9 cellular contexts compared by ENCODE assay signal in genomic region chr10:68153473-68154210, GRCh38. TPM values are rescaled to one million over a fixed set of nuclear protein-coding genes. Genes with fewer than 3 reads are reported as not detected.
DNase-seq lines count a peak whose midpoint lies in the region; TF ChIP-seq lines count a peak whose summit lies in the region.
"Had no signal": no experiment of that assay in that cellular context is flagged by ENCODE, and none has a peak within 500 bp of the region (broad histone marks: within the 10 kb centered on the region; RNA-seq: fewer than 3 reads in every experiment).

No MANE protein-coding gene starts in this region.

- DNase-seq in ELR (ENCODE audit: low read depth): peak; percentile 100
- DNase-seq in astrocyte of the hippocampus (ENCODE audit: low read depth, low spot score): peak; percentile 96
- DNase-seq in inferior parietal cortex (ENCODE audit: extremely low spot score): peak; percentile 59
- DNase-seq in testis: peak; percentile 61
- no peak for DNase-seq in immature natural killer cell
- no peak for DNase-seq in esophagus squamous epithelium (lab: John Stamatoyannopoulos, UW)
- DNase-seq in SHP77 treated with DMSO at 0.1 percent for 48 hours (lab: John Stamatoyannopoulos, UW): no peak
- DNase-seq: activated B cell treated with CpG ODN at 0.5 μM for 24 hours had no signal

- no peaks in the 10 kb centered on the region for H3K4me1 Mint-ChIP-seq in immature natural killer cell
- H3K4me1 Mint-ChIP-seq: activated B cell treated with CpG ODN at 0.5 μM for 24 hours had no signal

- no peaks in the 10 kb centered on the region for H3K36me3 Mint-ChIP-seq in immature natural killer cell

- H3K36me3 ChIP-seq in KMS-11 (ENCODE audit: insufficient read depth) (no peaks in the 10 kb centered on the region), testis (ENCODE audit: low read depth, missing control alignments) (no peaks in the 10 kb centered on the region), esophagus squamous epithelium (no peaks in the 10 kb centered on the region)

- no peaks in the 10 kb centered on the region for H3K27me3 ChIP-seq in KMS-11 (ENCODE audit: insufficient read depth, low read depth)
- no peaks in the 10 kb centered on the region for H3K27me3 ChIP-seq in testis
- H3K27me3 ChIP-seq in esophagus squamous epithelium: no peaks in the 10 kb centered on the region

- no peaks in the 10 kb centered on the region for H3K79me2 ChIP-seq in KMS-11 (ENCODE audit: insufficient read depth, low read depth)

- TF ChIP-seq CTCF in KMS-11 (conservative IDR thresholded peaks at IDR 0.05; ENCODE audit: low read depth, low read length) (no peak), testis (IDR thresholded peaks at IDR 0.05) (no peak), esophagus squamous epithelium (IDR thresholded peaks at IDR 0.05) (no peak)

- no peaks in the 10 kb centered on the region for H3K9me3 Mint-ChIP-seq in immature natural killer cell
- H3K9me3 Mint-ChIP-seq: activated B cell treated with CpG ODN at 0.5 μM for 24 hours had no signal

- no peak overlapping the region for H2AFZ ChIP-seq in KMS-11 (ENCODE audit: low read depth)

- 0 out of 2 replicates have a peak overlapping the region, but pooled peaks have one; percentile 16 for H3K4me2 ChIP-seq in KMS-11

- no peaks in the 10 kb centered on the region for H3K9me3 ChIP-seq in testis
- H3K9me3 ChIP-seq in esophagus squamous epithelium: no peaks in the 10 kb centered on the region

- peaks cover 4 to 8% (median 7%) of the 10 kb centered on the region in 3 donors for H3K27me3 Mint-ChIP-seq in immature natural killer cell (ENCODE audit: low read depth in 3 of 3)

- H3K4me3 Mint-ChIP-seq in immature natural killer cell: no peak overlapping the region
- H3K4me3 Mint-ChIP-seq: activated B cell treated with CpG ODN at 0.5 μM for 24 hours had no signal

- H3K27ac ChIP-seq in KMS-11 (no peak overlapping the region), testis (peak overlapping the region in 1 of 2 donors; percentile 46), esophagus squamous epithelium (peak overlapping the region in 2 of 4 donors; percentile 10 to 33)

- H3K4me1 ChIP-seq in KMS-11 (ENCODE audit: low read depth, poor library complexity, severe bottlenecking): peaks cover 10% of the 10 kb centered on the region
- H3K4me1 ChIP-seq in testis: peaks cover 15% of the 10 kb centered on the region
- peaks cover 0 to 15% (median 3%) of the 10 kb centered on the region in 3 donors for H3K4me1 ChIP-seq in esophagus squamous epithelium

- no peak overlapping the region for H3K27ac Mint-ChIP-seq in immature natural killer cell
- H3K27ac Mint-ChIP-seq: activated B cell treated with CpG ODN at 0.5 μM for 24 hours had no signal

- H3K9ac ChIP-seq in KMS-11: no peak overlapping the region

- intact Hi-C loops in testis (cut with DNase I; ENCODE audit: low total_unique reads): no loop called here
- intact Hi-C loops in esophagus squamous epithelium (cut with DNase I): loop anchor here (10.0 kb wide), 1 partner anchor 69 kb away; no protein-coding TSS in a partner anchor

- TF ChIP-seq POLR2A in testis (IDR thresholded peaks at IDR 0.05) (no peak), esophagus squamous epithelium (IDR thresholded peaks at IDR 0.05) (no peak)

- H3K4me3 ChIP-seq in KMS-11 (IDR thresholded peaks at IDR 0.05; ENCODE audit: insufficient read depth, low read depth, low read length) (no peak overlapping the region), testis (no peak overlapping the region), esophagus squamous epithelium (no peak overlapping the region)

- WGBS in testis, 2 donors: 24 to 38% methylated on average over 8 of the region's 8 CpGs
- 10 to 14% methylated on average over 8 of the region's 8 CpGs for WGBS in esophagus squamous epithelium, 2 donors

- no peaks in the 10 kb centered on the region for H4K20me1 ChIP-seq in KMS-11 (ENCODE audit: insufficient read depth)

RNA-seq across cellular contexts. Expression of gene MYPN, which starts 44.4 kb away (rescaled TPM):
- 1 to 10 TPM; 1.5 to 1.8 TPM for total RNA-seq in testis
- 2.3 TPM for polyA plus RNA-seq in testis (ENCODE audit: insufficient read depth, low read depth, low replicate concordance)
- not detected for polyA plus RNA-seq in immature natural killer cell
- not detected for total RNA-seq in esophagus squamous epithelium
- total RNA-seq: activated B cell treated with CpG ODN at 0.5 μM for 24 hours had no signal

Comparison
In these comparisons a context has a peak if more than half of its experiments do, and no peak if none do; other contexts are left out.
1. DNase-seq: peak in ELR (single experiment), astrocyte of the hippocampus (single experiment), inferior parietal cortex (single experiment) and testis (single experiment); none in immature natural killer cell (0 of 3), esophagus squamous epithelium (single experiment) and SHP77 treated with DMSO at 0.1 percent for 48 hours (single experiment).